Comparison of ENCODE assay signal across 8 cellular contexts in genomic region chr19:45469835-45470146, GRCh38. TPM values are rescaled to one million over a fixed set of nuclear protein-coding genes. Genes with fewer than 3 reads are reported as not detected.
DNase-seq lines count a peak whose midpoint lies in the region; ATAC-seq and TF ChIP-seq lines count a peak whose summit lies in the region.

No MANE protein-coding gene starts in this region.

- H3K36me3 ChIP-seq in IMR-90 (ENCODE audit: control insufficient read depth, insufficient read depth, low read length) (no peaks in the 10 kb centered on the region), trophoblast cell (ENCODE audit: control insufficient read depth in 1 of 2, insufficient read depth in 2 of 2, low read length in 2 of 2) (peaks cover 14 to 21% of the 10 kb centered on the region in 2 experiments)

- ATAC-seq in IMR-90 (ENCODE audit: low read depth) (peak; percentile 79), GM19023 (IDR thresholded peaks at IDR 0.05; ENCODE audit: unreplicated experiment) (no peak)

- dilution Hi-C loops in IMR-90 (cut with HindIII; ENCODE audit: low sequenced_read_pairs, unreplicated experiment) = no loop called here

- peak overlapping the region; percentile 76 for H3K4me3 ChIP-seq in IMR-90 (ENCODE audit: insufficient read depth, low read depth, low read length)
- H3K4me3 ChIP-seq in foreskin fibroblast (ENCODE audit: low read depth in 1 of 2, low read length in 2 of 2) = peak overlapping the region; percentile 65 to 67
- H3K4me3 ChIP-seq in trophoblast cell (ENCODE audit: low read depth, low read length) = peak overlapping the region; percentile 79

- H2BK12ac ChIP-seq in trophoblast cell (ENCODE audit: low read length) = no peak overlapping the region

- no peak for TF ChIP-seq RAD21 in IMR-90 (IDR thresholded peaks at IDR 0.05; ENCODE audit: low read length)

- peaks cover 0 to 26% of the 10 kb centered on the region in 2 experiments; a peak in 2 of 4 replicates for H3K79me1 ChIP-seq in IMR-90 (ENCODE audit: low read depth in 1 of 2, low read length in 2 of 2)
- H3K79me1 ChIP-seq in trophoblast cell (ENCODE audit: low read length) = peaks cover 9% of the 10 kb centered on the region

- H4K20me1 ChIP-seq in IMR-90 (ENCODE audit: insufficient read depth, low read length) = peaks cover 15% of the 10 kb centered on the region; the same call in 1 of the 2 replicates

- H3K79me2 ChIP-seq in trophoblast cell (ENCODE audit: control insufficient read depth, insufficient read depth, low read length, poor library complexity) = peaks cover 2% of the 10 kb centered on the region

- H2BK5ac ChIP-seq in IMR-90 (ENCODE audit: low read depth, low read length, poor library complexity, severe bottlenecking) (peak overlapping the region; percentile 38), trophoblast cell (ENCODE audit: low read depth, low read length, poor library complexity) (no peak overlapping the region)

- H4K8ac ChIP-seq in IMR-90 (ENCODE audit: low read depth in 2 of 2, low read length in 2 of 2) (peak overlapping the region; percentile 5 to 38; a peak in 1 of 4 replicates), trophoblast cell (ENCODE audit: low read depth, low read length) (no peak overlapping the region)

- 0 out of 2 replicates have a peak overlapping the region, but pooled peaks have one; percentile 47 for H3K4ac ChIP-seq in IMR-90 (ENCODE audit: low read depth, low read length)
- H3K4ac ChIP-seq in trophoblast cell (ENCODE audit: low read depth, low read length) = no peak overlapping the region

- no peak overlapping the region for H3K56ac ChIP-seq in IMR-90 (ENCODE audit: extremely low read depth, insufficient read depth, low read length)

- no peak overlapping the region for H4K12ac ChIP-seq in trophoblast cell (ENCODE audit: low read depth, low read length)

- H2AFZ ChIP-seq in IMR-90 (replicated peaks; ENCODE audit: low read length, poor library complexity) (peak overlapping the region; percentile 66), trophoblast cell (ENCODE audit: insufficient read depth, low read length, poor library complexity) (peak overlapping the region; percentile 18)

- DNase-seq in NCI-H2227 (lab: John Stamatoyannopoulos, UW; ENCODE audit: unreplicated experiment) (peak; percentile 89), NCI-H2227 treated with DMSO at 0.1 percent for 48 hours (lab: John Stamatoyannopoulos, UW) (no peak), IMR-90 (no peak), foreskin fibroblast (peak; percentile 77 to 92), trophoblast cell (peak in 1 of 2 donors; percentile 57), putamen (ENCODE audit: low spot score) (no peak)
- DNase-seq in activated CD4-positive, alpha-beta T cell treated with anti-CD3 and anti-CD28 coated beads, Interleukin-2, amount 50 U/mL, for 48 hours = peak; percentile 77 to 85

- H4K5ac ChIP-seq in IMR-90 (ENCODE audit: low read depth, low read length) = 0 out of 2 replicates have a peak overlapping the region, but pooled peaks have one; percentile 10

- H3K23ac ChIP-seq in IMR-90 (ENCODE audit: low read depth, low read length) = no peak overlapping the region
- H3K23ac ChIP-seq in trophoblast cell (ENCODE audit: low read length) = no peak overlapping the region

- intact Hi-C loops in IMR-90 (cut with micrococcal nuclease) = no loop called here

- no peak overlapping the region for H2BK15ac ChIP-seq in IMR-90 (ENCODE audit: low read depth, low read length)

- no peaks in the 10 kb centered on the region for H3K9me3 ChIP-seq in IMR-90 (ENCODE audit: control insufficient read depth, insufficient read depth, low read length)
- peaks cover 5% of the 10 kb centered on the region for H3K9me3 ChIP-seq in trophoblast cell (ENCODE audit: insufficient read depth, low read depth, low read length)

- no peak overlapping the region for H2BK20ac ChIP-seq in IMR-90 (ENCODE audit: low read depth, low read length)

- peak overlapping the region; percentile 90 for H3K4me2 ChIP-seq in IMR-90 (ENCODE audit: low read depth, low read length)
- peak overlapping the region; percentile 98 for H3K4me2 ChIP-seq in trophoblast cell (ENCODE audit: low read length)

- H3K27me3 ChIP-seq in IMR-90 (ENCODE audit: control insufficient read depth, insufficient read depth, low read length) (no peaks in the 10 kb centered on the region), trophoblast cell (ENCODE audit: insufficient read depth, low read length) (no peaks in the 10 kb centered on the region)

- in situ Hi-C loops in IMR-90 (cut with MboI; ENCODE audit: low sequenced_read_pairs) = no loop called here

- H3K18ac ChIP-seq in IMR-90 (ENCODE audit: low read depth, low read length) (no peak overlapping the region), trophoblast cell (ENCODE audit: low read length) (no peak overlapping the region)

- H2BK120ac ChIP-seq in IMR-90 (ENCODE audit: low read depth, low read length) (no peak overlapping the region), trophoblast cell (ENCODE audit: insufficient read depth, low read length, poor library complexity) (no peak overlapping the region)

- no peak for TF ChIP-seq POLR2A in IMR-90 (IDR thresholded peaks at IDR 0.05; ENCODE audit: low read depth, low read length)

- TF ChIP-seq CTCF in IMR-90 (conservative IDR thresholded peaks at IDR 0.05; ENCODE audit: low read depth, low read length) (no peak), foreskin fibroblast (IDR thresholded peaks at IDR 0.05; ENCODE audit: low read depth, low read length) (no peak)

- POLR2A ChIA-PET in IMR-90 (lab: Charles Lee; ENCODE audit: unreplicated experiment) = interaction anchor here (0.9 kb wide), 1 partner anchor 9 kb away, joined by 3 read pairs; no protein-coding TSS in a partner anchor

- no peak overlapping the region for H2AK5ac ChIP-seq in IMR-90 (ENCODE audit: low read depth, low read length)
- no peak overlapping the region for H2AK5ac ChIP-seq in trophoblast cell (ENCODE audit: low read length)

- no peak overlapping the region for H4K91ac ChIP-seq in IMR-90 (ENCODE audit: insufficient read depth, low read depth, low read length)
- H4K91ac ChIP-seq in trophoblast cell (ENCODE audit: low read depth, low read length) = no peak overlapping the region

- H3K9me1 ChIP-seq in IMR-90 (ENCODE audit: insufficient read depth, low read length) = peaks cover 3% of the 10 kb centered on the region; the same call in 1 of the 2 replicates

- 0 out of 2 replicates have a peak overlapping the region, but pooled peaks have one; percentile 8 for H3K14ac ChIP-seq in IMR-90 (replicated peaks; ENCODE audit: low read depth, low read length)
- no peak overlapping the region for H3K14ac ChIP-seq in trophoblast cell (ENCODE audit: low read length)

- H3K27ac ChIP-seq in IMR-90 (ENCODE audit: insufficient read depth, low read length) = no peak overlapping the region
- H3K27ac ChIP-seq in trophoblast cell (ENCODE audit: low read depth, low read length) = no peak overlapping the region

- H2AK9ac ChIP-seq in IMR-90 (replicated peaks; ENCODE audit: low read depth, low read length, poor library complexity) = peak overlapping the region; percentile 80

- WGBS in IMR-90 (ENCODE audit: extremely low coverage in 2 of 2, insufficient read length in 1 of 2), 2 experiments = no CpG with 5 or more reads among the region's 14 CpGs
- WGBS in trophoblast cell (ENCODE audit: extremely low coverage, insufficient coverage, insufficient read length) = no CpG with 5 or more reads among the region's 14 CpGs

- H3K4me1 ChIP-seq in IMR-90 (ENCODE audit: control insufficient read depth, insufficient read depth, low read length) (peaks cover 13% of the 10 kb centered on the region), trophoblast cell (ENCODE audit: control insufficient read depth in 1 of 2, insufficient read depth in 2 of 2, low read length in 2 of 2) (peaks cover 10 to 12% of the 10 kb centered on the region in 2 experiments)

- H3K9ac ChIP-seq in IMR-90 (ENCODE audit: low read depth, low read length) (0 out of 2 replicates have a peak overlapping the region, but pooled peaks have one; percentile 13), trophoblast cell (ENCODE audit: low read length) (no peak overlapping the region)

- no TSS peak for BruUV-seq in IMR-90 (replicated peaks; lab: Mats Ljungman, UMichigan)

- CTCF ChIA-PET in IMR-90 (lab: Yijun Ruan, JAX) = interaction anchor here (1.3 to 1.5 kb wide), 3 partner anchors 9 to 30 kb away, joined by 7 to 12 read pairs (median 9); no protein-coding TSS in a partner anchor

TF ChIP-seq in IMR-90, 13 proteins besides CTCF, POLR2A, EP300 and RAD21 (continues in another document):
- no peak for TF ChIP-seq CHD1 (IDR thresholded peaks at IDR 0.05; ENCODE audit: low read depth, low read length)

RNA-seq across cellular contexts. Expression of gene FOSB, which starts 2.0 kb away (rescaled TPM):
- total RNA-seq in IMR-90 (2012; rRNA removed) = 11.1 and 31.9 TPM in 2 replicates
- 15.6 and 60.1 TPM in 2 replicates for polyA plus RNA-seq in IMR-90 (2012; rRNA removed)
- polyA plus RNA-seq in IMR-90 (2012; cell fraction: cytosol; rRNA removed) = 52.4 and 90.3 TPM in 2 replicates
- 982 and 1,348 TPM in 2 replicates for polyA plus RNA-seq in IMR-90 (2012; cell fraction: nucleus; rRNA removed; ENCODE audit: low replicate concordance)
- polyA plus RNA-seq in trophoblast cell (2013) = 37.2 and 40.1 TPM in 2 replicates

RNA-seq across cellular contexts. Expression of gene RTN2, which starts 27.1 kb away (rescaled TPM):
- 5.3 and 5.7 TPM in 2 replicates for total RNA-seq in IMR-90 (2012; rRNA removed)
- polyA plus RNA-seq in IMR-90 (2012; rRNA removed) = 17.4 and 19.4 TPM in 2 replicates
- 16.9 and 38.3 TPM in 2 replicates for polyA plus RNA-seq in IMR-90 (2012; cell fraction: cytosol; rRNA removed)
- 11.9 and 20.0 TPM in 2 replicates for polyA plus RNA-seq in IMR-90 (2012; cell fraction: nucleus; rRNA removed; ENCODE audit: low replicate concordance)
- 68.7 and 72.2 TPM in 2 replicates for polyA plus RNA-seq in trophoblast cell (2013)

RNA-seq across cellular contexts. Expression of gene PPM1N, which starts 28.5 kb away (rescaled TPM):
- total RNA-seq in IMR-90 (2012; rRNA removed) = 0.56 and 0.90 TPM in 2 replicates
- 1.6 TPM in 2 replicates for polyA plus RNA-seq in IMR-90 (2012; rRNA removed)
- polyA plus RNA-seq in IMR-90 (2012; cell fraction: cytosol; rRNA removed) = 2.0 and 2.9 TPM in 2 replicates
- 3.4 and 4.5 TPM in 2 replicates for polyA plus RNA-seq in IMR-90 (2012; cell fraction: nucleus; rRNA removed; ENCODE audit: low replicate concordance)
- 32.0 and 34.1 TPM in 2 replicates for polyA plus RNA-seq in trophoblast cell (2013)

RNA-seq across cellular contexts. Expression of gene VASP, which starts 37.5 kb away (rescaled TPM):
- 61.1 and 66.9 TPM in 2 replicates for total RNA-seq in IMR-90 (2012; rRNA removed)
- 88.8 and 126 TPM in 2 replicates for polyA plus RNA-seq in IMR-90 (2012; rRNA removed)
- polyA plus RNA-seq in IMR-90 (2012; cell fraction: cytosol; rRNA removed) = 92.1 and 92.3 TPM in 2 replicates
- 91.0 and 119 TPM in 2 replicates for polyA plus RNA-seq in IMR-90 (2012; cell fraction: nucleus; rRNA removed; ENCODE audit: low replicate concordance)
- 229 and 249 TPM in 2 replicates for polyA plus RNA-seq in trophoblast cell (2013)

RNA-seq across cellular contexts. Expression of gene ERCC1, which starts 46.1 kb away (rescaled TPM):
- 76.9 and 84.2 TPM in 2 replicates for total RNA-seq in IMR-90 (2012; rRNA removed)
- 132 and 153 TPM in 2 replicates for polyA plus RNA-seq in IMR-90 (2012; rRNA removed)
- polyA plus RNA-seq in IMR-90 (2012; cell fraction: cytosol; rRNA removed) = 113 and 118 TPM in 2 replicates
- polyA plus RNA-seq in IMR-90 (2012; cell fraction: nucleus; rRNA removed; ENCODE audit: low replicate concordance) = 152 and 183 TPM in 2 replicates
- 56.9 and 58.5 TPM in 2 replicates for polyA plus RNA-seq in trophoblast cell (2013)

Comparison
In these comparisons a context has a peak if more than half of its experiments do, and no peak if none do; other contexts are left out.
1. DNase-seq: peak in NCI-H2227 (single experiment), activated CD4-positive, alpha-beta T cell treated with anti-CD3 and anti-CD28 coated beads, Interleukin-2, amount 50 U/mL, for 48 hours (2 of 2) and foreskin fibroblast (2 of 2); none in NCI-H2227 treated with DMSO at 0.1 percent for 48 hours (single experiment), IMR-90 (single experiment) and putamen (single experiment).
2. Peak in every context shown above with its lines, with median percentiles within 50 percentile points of each other: H3K4me3 ChIP-seq.